In the genomic region with DNA sequence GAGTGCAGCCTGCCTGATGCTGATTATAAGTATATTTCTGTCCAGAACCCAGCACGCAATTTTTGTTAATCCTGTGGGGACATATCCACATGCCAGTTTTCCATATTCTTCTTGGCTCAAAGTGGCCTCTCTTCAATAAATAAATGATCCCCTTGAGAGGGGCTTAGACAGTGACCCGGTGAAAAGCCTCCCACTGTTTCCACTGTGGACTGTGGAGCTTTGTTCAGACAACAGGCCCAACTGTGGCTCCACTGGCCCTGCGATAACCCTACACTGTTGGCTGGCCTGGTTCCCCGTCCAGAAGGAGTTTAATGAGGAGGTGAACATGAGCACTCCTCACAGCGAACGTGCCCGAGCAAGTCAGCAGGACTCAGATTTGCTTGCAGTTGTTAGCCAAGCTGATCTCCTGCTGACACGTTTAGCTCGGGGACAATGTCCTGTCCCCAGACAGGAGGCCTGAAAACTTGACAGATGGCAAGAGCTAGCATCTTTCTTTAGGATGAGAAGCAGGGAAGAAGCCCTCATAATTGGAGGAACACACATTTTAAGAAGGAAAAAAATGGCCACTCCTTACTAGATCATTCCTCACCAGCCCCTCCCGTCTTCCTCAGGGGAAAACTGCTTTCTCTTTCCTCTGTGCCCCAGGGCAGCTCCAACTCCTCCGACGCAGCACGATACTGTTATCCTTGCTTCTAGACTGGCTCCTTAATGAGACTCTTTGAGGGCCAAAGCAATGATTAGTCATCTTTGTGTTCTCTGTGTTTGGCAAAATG, we compare ENCODE assay signal across 12 cellular contexts. TPM values are rescaled to one million over a fixed set of nuclear protein-coding genes. Genes with fewer than 3 reads are reported as not detected.
A peak's percentile ranks its signal among the peaks of the same experiment; 100 is the strongest.
DNase-seq lines count a peak whose midpoint lies in the region; ATAC-seq and TF ChIP-seq lines count a peak whose summit lies in the region.
"Had no signal": no experiment of that assay in that cellular context is flagged by ENCODE, and none has a peak within 500 bp of the region (broad histone marks: within the 10 kb centered on the region; RNA-seq: fewer than 3 reads in every experiment).

No MANE protein-coding gene starts in this region.

- H3K4me1 ChIP-seq in breast epithelium (no peaks in the 10 kb centered on the region), upper lobe of right lung (no peaks in the 10 kb centered on the region), transverse colon (no peaks in the 10 kb centered on the region)

- intact Hi-C loops in breast epithelium (cut with DNase I; ENCODE audit: low total_unique reads) (no loop called here), upper lobe of right lung (cut with DNase I) (no loop called here), transverse colon (cut with DNase I; ENCODE audit: low total_unique reads) (no loop called here)

- TF ChIP-seq CTCF in breast epithelium (IDR thresholded peaks at IDR 0.05): no peak
- no peak for TF ChIP-seq CTCF in mesothelial cell of epicardium (IDR thresholded peaks at IDR 0.05; ENCODE audit: unreplicated experiment)
- no peak for TF ChIP-seq CTCF in upper lobe of right lung (IDR thresholded peaks at IDR 0.05)
- no peak for TF ChIP-seq CTCF in transverse colon (IDR thresholded peaks at IDR 0.05)

- H3K27ac ChIP-seq in breast epithelium: peak overlapping the region; percentile 48 to 72
- H3K27ac ChIP-seq in upper lobe of right lung: no peak overlapping the region
- H3K27ac ChIP-seq in transverse colon: no peak overlapping the region
- H3K27ac ChIP-seq: KMS-11 had no signal

- H3K9me3 ChIP-seq in breast epithelium: no peaks in the 10 kb centered on the region
- no peaks in the 10 kb centered on the region for H3K9me3 ChIP-seq in upper lobe of right lung
- no peaks in the 10 kb centered on the region for H3K9me3 ChIP-seq in transverse colon

- H3K27me3 ChIP-seq in breast epithelium (no peaks in the 10 kb centered on the region), upper lobe of right lung (no peaks in the 10 kb centered on the region), transverse colon (no peaks in the 10 kb centered on the region)

- H3K27ac Mint-ChIP-seq in mesothelial cell of epicardium: peak overlapping the region; percentile 83
- H3K27ac Mint-ChIP-seq: CD14-positive monocyte had no signal

- TF ChIP-seq POLR2A in breast epithelium (IDR thresholded peaks at IDR 0.05) (no peak), transverse colon (IDR thresholded peaks at IDR 0.05) (no peak)

- no peak for TF ChIP-seq EP300 in transverse colon (IDR thresholded peaks at IDR 0.05; ENCODE audit: low read depth)

- in situ Hi-C loops in transverse colon (cut with MboI; ENCODE audit: low pct_ligation_motif_present in 1 of 4, low pct_unique_long_range_greater_than_20kb in 1 of 4, low sequenced_read_pairs in 3 of 4): loop anchor here in 1 of 4 donors (25.0 kb wide), 1 partner anchor 302 kb away; no protein-coding TSS in a partner anchor

- no peaks in the 10 kb centered on the region for H3K36me3 Mint-ChIP-seq in mesothelial cell of epicardium
- H3K36me3 Mint-ChIP-seq: CD14-positive monocyte had no signal

- peaks cover 14% of the 10 kb centered on the region for H3K4me1 Mint-ChIP-seq in mesothelial cell of epicardium
- H3K4me1 Mint-ChIP-seq: CD14-positive monocyte had no signal

- DNase-seq in DMS79 (lab: John Stamatoyannopoulos, UW) (peak; percentile 98), NCI-H2171 treated with DMSO at 0.1 percent for 48 hours (lab: John Stamatoyannopoulos, UW) (peak; percentile 99), breast epithelium (ENCODE audit: low spot score in 2 of 2) (peak in 1 of 2 donors; percentile 45), mesothelial cell of epicardium (ENCODE audit: low spot score in 2 of 2, unreplicated experiment in 2 of 2) (no peak), upper lobe of right lung (no peak), transverse colon (no peak), mucosa of gallbladder (ENCODE audit: low spot score) (no peak)
- DNase-seq: activated gamma-delta T cell treated with Interleukin-2 at 50 U/mL for 16 hours, T-helper 2 cell had no signal

- H3K27me3 Mint-ChIP-seq in mesothelial cell of epicardium (ENCODE audit: low read depth): no peaks in the 10 kb centered on the region

- H3K36me3 ChIP-seq in breast epithelium: no peaks in the 10 kb centered on the region
- H3K36me3 ChIP-seq in upper lobe of right lung: no peaks in the 10 kb centered on the region
- no peaks in the 10 kb centered on the region for H3K36me3 ChIP-seq in transverse colon

- ATAC-seq in upper lobe of right lung: no peak
- ATAC-seq in HG02870 (IDR thresholded peaks at IDR 0.05; ENCODE audit: unreplicated experiment): no peak

- H3K4me3 ChIP-seq in breast epithelium (no peak overlapping the region), upper lobe of right lung (no peak overlapping the region), transverse colon (no peak overlapping the region)

- no peak overlapping the region for H3K4me3 Mint-ChIP-seq in mesothelial cell of epicardium
- H3K4me3 Mint-ChIP-seq: CD14-positive monocyte had no signal

- no peaks in the 10 kb centered on the region for H3K9me3 Mint-ChIP-seq in mesothelial cell of epicardium
- H3K9me3 Mint-ChIP-seq: CD14-positive monocyte had no signal

- WGBS in transverse colon (ENCODE audit: low coverage in 1 of 2), 2 donors: 73% methylated on average over 2 to 10 of the region's 13 CpGs

RNA-seq across cellular contexts. Expression of a gene that starts 20.0 kb away (rescaled TPM):
- total RNA-seq in breast epithelium (1 to 10 TPM; 4.9 to 9.1 (median 7.2) TPM), mesothelial cell of epicardium (24.0 to 26.2 TPM (median 24.7 TPM) in 3 replicates), upper lobe of right lung (10.1 TPM), transverse colon (10 to 100 TPM; 12.3 to 35.9 (median 26.1) TPM), mucosa of gallbladder (182 TPM)

Comparison
In these comparisons a context has a peak if more than half of its experiments do, and no peak if none do; other contexts are left out.
1. DNase-seq: peak in DMS79 (single experiment) and NCI-H2171 treated with DMSO at 0.1 percent for 48 hours (single experiment); none in mesothelial cell of epicardium (0 of 2), upper lobe of right lung (single experiment), transverse colon (single experiment) and mucosa of gallbladder (single experiment).
2. H3K27ac ChIP-seq: peak in breast epithelium (2 of 2); none in upper lobe of right lung (single experiment) and transverse colon (0 of 4).